Comparison of ENCODE assay signal across 8 cellular contexts in the genomic region with DNA sequence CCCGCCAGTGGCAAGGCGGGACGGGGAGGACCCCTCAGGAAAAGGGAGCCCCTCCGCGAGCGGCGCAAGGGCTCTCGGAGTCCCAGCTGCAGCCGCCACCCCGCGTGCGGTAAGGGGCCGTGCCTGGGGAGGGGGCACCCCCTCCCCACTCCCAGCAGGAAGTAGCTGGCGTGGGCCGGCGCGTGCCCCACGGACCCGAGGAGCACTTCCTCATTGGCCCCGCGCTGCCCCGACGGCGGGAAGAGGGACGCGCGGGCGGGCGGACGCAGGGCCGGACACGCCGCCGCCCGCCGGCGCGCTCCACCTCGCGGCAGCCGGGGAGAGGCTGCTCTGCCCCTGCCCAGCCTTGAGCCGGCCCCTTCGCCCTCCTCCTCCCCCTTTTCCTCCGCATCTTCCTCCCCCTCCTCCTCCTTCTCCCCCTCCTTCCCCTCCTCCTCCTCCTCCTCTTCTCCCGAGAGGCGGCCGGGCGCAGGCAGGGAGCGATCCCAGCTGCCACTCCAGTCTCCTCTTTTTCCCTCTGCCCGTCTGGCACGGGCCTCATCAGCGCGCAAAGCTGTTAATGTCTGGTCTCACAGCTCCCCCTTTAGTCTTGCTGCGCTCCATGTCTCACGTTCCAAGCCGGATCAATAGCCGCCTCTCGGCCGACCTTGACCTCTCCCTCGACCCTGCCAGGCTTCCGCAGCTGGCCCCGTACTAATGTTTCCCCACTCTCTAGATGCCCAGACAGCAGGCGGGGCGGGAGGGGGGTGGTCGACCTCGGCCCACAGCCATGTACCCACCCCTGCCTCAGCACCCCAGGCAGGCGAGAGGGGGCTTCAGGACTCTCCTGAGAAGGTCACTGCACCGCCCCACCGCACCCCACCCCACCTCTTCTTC. TPM values are rescaled to one million over a fixed set of nuclear protein-coding genes. Genes with fewer than 3 reads are reported as not detected.
DNase-seq lines count a peak whose midpoint lies in the region; ATAC-seq, FAIRE-seq and TF ChIP-seq lines count a peak whose summit lies in the region.

No MANE protein-coding gene starts in this region.

- no peak for TF ChIP-seq POLR2A in endothelial cell of umbilical vein (IDR thresholded peaks at IDR 0.05; ENCODE audit: low read depth, low read length)

- H3K27me3 ChIP-seq in H7 (ENCODE audit: control insufficient read depth, insufficient read depth, low read length) (peaks cover 3% of the 10 kb centered on the region; the same call in 1 of the 2 replicates), endothelial cell of umbilical vein (ENCODE audit: control insufficient read depth in 2 of 2, insufficient read depth in 2 of 2, low read length in 2 of 2) (peaks cover 38 to 75% of the 10 kb centered on the region in 2 experiments), mesendoderm (ENCODE audit: insufficient read depth, low read length, poor library complexity) (no peaks in the 10 kb centered on the region), thoracic aorta (replicated peaks; ENCODE audit: insufficient read depth) (peaks cover 5% of the 10 kb centered on the region)

- no peak overlapping the region for H3K18ac ChIP-seq in mesendoderm (ENCODE audit: low read length)

- TF ChIP-seq CTCF in C4-2B (conservative IDR thresholded peaks at IDR 0.05) (peak; percentile 79), endothelial cell of umbilical vein (IDR thresholded peaks at IDR 0.05; ENCODE audit: extremely low read depth in 1 of 2, insufficient read depth in 1 of 2, low read depth in 1 of 2, low read length in 2 of 2) (peak in 1 of 2 donors; percentile 8), thoracic aorta (IDR thresholded peaks at IDR 0.05) (no peak)

- H4K8ac ChIP-seq in mesendoderm (ENCODE audit: low read depth, low read length): no peak overlapping the region

- ATAC-seq in thoracic aorta (ENCODE audit: insufficient number of reproducible peaks, low FRiP score, low read depth) (peak; percentile 12), GM18907 (IDR thresholded peaks at IDR 0.05; ENCODE audit: unreplicated experiment) (no peak)

- no CpG with 5 or more reads among the region's 69 CpGs for WGBS in mesendoderm (ENCODE audit: extremely low coverage, insufficient coverage, low lambda C conversion rate)

- peak; percentile 94 for DNase-seq in H7
- DNase-seq in NCI-H2196 (lab: John Stamatoyannopoulos, UW; ENCODE audit: unreplicated experiment): peak; percentile 73
- peak; percentile 53 for DNase-seq in activated CD4-positive, alpha-beta T cell treated with anti-CD3 and anti-CD28 coated beads, Interleukin-2, amount 50 U/mL, for 1 hour
- peak; percentile 73 for DNase-seq in endothelial cell of umbilical vein (ENCODE audit: low read depth, low spot score)
- DNase-seq in mesendoderm: peak; percentile 99
- DNase-seq in thoracic aorta (ENCODE audit: low spot score): no peak

- H3K4ac ChIP-seq in mesendoderm (ENCODE audit: low read depth, low read length): no peak overlapping the region

- no peak overlapping the region for H3K23ac ChIP-seq in mesendoderm (ENCODE audit: low read length)

- H2BK15ac ChIP-seq in mesendoderm (replicated peaks; ENCODE audit: low read depth): no peak overlapping the region

- CTCF ChIA-PET in endothelial cell of umbilical vein (lab: Charles Lee): interaction anchor here (1.0 to 5.9 kb wide), 6 partner anchors 7 to 117 kb away, joined by 3 to 36 read pairs (median 4); no protein-coding TSS in a partner anchor

- H3K4me2 ChIP-seq in endothelial cell of umbilical vein (ENCODE audit: insufficient read depth, low read length) (peak overlapping the region; percentile 38), mesendoderm (ENCODE audit: low read length) (peak overlapping the region; percentile 80)

- H3K4me3 ChIP-seq in H7 (ENCODE audit: insufficient read depth, low read depth, low read length) (peak overlapping the region; percentile 78), endothelial cell of umbilical vein (replicated peaks in 1 of 3; ENCODE audit: insufficient read depth in 1 of 3, low read depth in 1 of 3, low read length in 3 of 3) (peak overlapping the region in 1 of 3 experiments; percentile 41), mesendoderm (ENCODE audit: low read length) (peak overlapping the region; percentile 54), thoracic aorta (peak overlapping the region; percentile 58)

- H3K27ac ChIP-seq in C4-2B (no peak overlapping the region), endothelial cell of umbilical vein (ENCODE audit: insufficient read depth, low read depth, low read length) (no peak overlapping the region), mesendoderm (ENCODE audit: low read depth, low read length) (peak overlapping the region; percentile 51), thoracic aorta (no peak overlapping the region)

- peak overlapping the region; percentile 79 for H2AFZ ChIP-seq in endothelial cell of umbilical vein (ENCODE audit: low read depth, low read length)

- peak overlapping the region; percentile 87 for H2BK5ac ChIP-seq in mesendoderm (ENCODE audit: low read length)

- H3K9ac ChIP-seq in endothelial cell of umbilical vein (replicated peaks; ENCODE audit: extremely low read depth, insufficient read depth, low read length) (no peak overlapping the region), mesendoderm (ENCODE audit: low read length) (peak overlapping the region; percentile 80)

- intact Hi-C loops in endothelial cell of umbilical vein (cut with micrococcal nuclease): loop anchor here (5.0 kb wide), 1 partner anchor 143 kb away; no protein-coding TSS in a partner anchor

- peak overlapping the region; percentile 6 for H2BK120ac ChIP-seq in mesendoderm (ENCODE audit: low read depth, low read length)

- H3K9me3 ChIP-seq in endothelial cell of umbilical vein (replicated peaks; ENCODE audit: control insufficient read depth, insufficient read depth, low read length) (no peaks in the 10 kb centered on the region), thoracic aorta (no peaks in the 10 kb centered on the region)

- dilution Hi-C loops in endothelial cell of umbilical vein (cut with MboI; ENCODE audit: extremely low pct_ligation_motif_present, low sequenced_read_pairs): no loop called here

- H3K36me3 ChIP-seq in H7 (replicated peaks; ENCODE audit: control insufficient read depth, insufficient read depth, low read length) (no peaks in the 10 kb centered on the region), endothelial cell of umbilical vein (ENCODE audit: control insufficient read depth in 2 of 2, extremely low read depth in 1 of 2, insufficient read depth in 2 of 2, low read length in 2 of 2) (no peaks in the 10 kb centered on the region), mesendoderm (ENCODE audit: control insufficient read depth, insufficient read depth, low read length) (no peaks in the 10 kb centered on the region), thoracic aorta (no peaks in the 10 kb centered on the region)

- H2AK5ac ChIP-seq in mesendoderm (ENCODE audit: low read length): no peak overlapping the region

- POLR2A ChIA-PET in endothelial cell of umbilical vein (lab: Charles Lee): no interaction called here

- H3K56ac ChIP-seq in mesendoderm (ENCODE audit: low read length): peak overlapping the region; percentile 91

- H3K79me2 ChIP-seq in endothelial cell of umbilical vein (ENCODE audit: control insufficient read depth, insufficient read depth, low read length): no peaks in the 10 kb centered on the region
- no peaks in the 10 kb centered on the region for H3K79me2 ChIP-seq in mesendoderm (ENCODE audit: control insufficient read depth, insufficient read depth, low read length)

- H4K5ac ChIP-seq in mesendoderm (ENCODE audit: low read length): no peak overlapping the region

- peaks cover 21% of the 10 kb centered on the region for H3K4me1 ChIP-seq in endothelial cell of umbilical vein (ENCODE audit: control insufficient read depth, extremely low read depth, insufficient read depth, low read length)
- H3K4me1 ChIP-seq in mesendoderm (ENCODE audit: control insufficient read depth, low read depth, low read length): no peaks in the 10 kb centered on the region
- peaks cover 17 to 41% of the 10 kb centered on the region in 2 donors for H3K4me1 ChIP-seq in thoracic aorta (ENCODE audit: control insufficient read depth in 1 of 2, low read depth in 2 of 2)

- no peaks in the 10 kb centered on the region for H3K9me1 ChIP-seq in endothelial cell of umbilical vein (replicated peaks; ENCODE audit: control insufficient read depth, extremely low read depth, insufficient read depth, low read length)

- no peaks in the 10 kb centered on the region for H3K79me1 ChIP-seq in mesendoderm (ENCODE audit: low read length)

- H4K20me1 ChIP-seq in endothelial cell of umbilical vein (replicated peaks; ENCODE audit: control insufficient read depth, extremely low read depth, insufficient read depth, low read length): no peaks in the 10 kb centered on the region

- no peak for FAIRE-seq in endothelial cell of umbilical vein (lab: Jason Lieb, UNC)

- no TSS peak for BruUV-seq in endothelial cell of umbilical vein (replicated peaks; lab: Mats Ljungman, UMichigan)

TF ChIP-seq in endothelial cell of umbilical vein, 7 proteins besides CTCF, POLR2A, EP300 and RAD21:
- TF ChIP-seq MYC (IDR thresholded peaks at IDR 0.05; ENCODE audit: low read depth, low read length): no peak
- no peak for TF ChIP-seq FOS (IDR thresholded peaks at IDR 0.05; ENCODE audit: borderline replicate concordance, insufficient read depth, low read length)
- TF ChIP-seq EZH2 (IDR thresholded peaks at IDR 0.05; ENCODE audit: borderline replicate concordance, low read depth, low read length, severe bottlenecking): peak; percentile 84
- TF ChIP-seq JUN (IDR thresholded peaks at IDR 0.05; ENCODE audit: borderline replicate concordance, insufficient read depth, insufficient read length, low read depth): no peak

RNA-seq across cellular contexts. Expression of a gene that starts 2.6 kb away (rescaled TPM):
- total RNA-seq in H7 (2014; rRNA removed; shearing (Covaris generic)): 5.7 and 6.1 TPM in 2 replicates
- total RNA-seq in endothelial cell of umbilical vein (0.07 TPM in 2 replicates), thoracic aorta (1 to 10 TPM in 1 of 2 donors, under 1 TPM in 1; 0.92 to 6.2 TPM)
- 0.02 and 0.03 TPM in 2 replicates for polyA plus RNA-seq in endothelial cell of umbilical vein
- 0.01 TPM in 2 replicates for polyA plus RNA-seq in endothelial cell of umbilical vein (2011; cell fraction: cytosol; rRNA removed)
- polyA plus RNA-seq in endothelial cell of umbilical vein (2011; cell fraction: nucleus; rRNA removed): 0.04 and 0.07 TPM in 2 replicates
- polyA plus RNA-seq in endothelial cell of umbilical vein (2012): 0.03 and 0.04 TPM in 2 replicates
- polyA minus RNA-seq in endothelial cell of umbilical vein: 0.04 and 0.05 TPM in 2 replicates
- not detected for polyA minus RNA-seq in endothelial cell of umbilical vein (2011; cell fraction: cytosol; rRNA and poly(A)+ RNA removed)
- polyA minus RNA-seq in endothelial cell of umbilical vein (2011; cell fraction: nucleus; rRNA and poly(A)+ RNA removed): 0.10 TPM in 1 of 2 replicates, not detected in the other
- polyA plus RNA-seq in mesendoderm (2013, experiment 1 of 2): 2.8 TPM
- polyA plus RNA-seq in mesendoderm (2013, experiment 2 of 2): 2.5 TPM
